In the genomic region with DNA sequence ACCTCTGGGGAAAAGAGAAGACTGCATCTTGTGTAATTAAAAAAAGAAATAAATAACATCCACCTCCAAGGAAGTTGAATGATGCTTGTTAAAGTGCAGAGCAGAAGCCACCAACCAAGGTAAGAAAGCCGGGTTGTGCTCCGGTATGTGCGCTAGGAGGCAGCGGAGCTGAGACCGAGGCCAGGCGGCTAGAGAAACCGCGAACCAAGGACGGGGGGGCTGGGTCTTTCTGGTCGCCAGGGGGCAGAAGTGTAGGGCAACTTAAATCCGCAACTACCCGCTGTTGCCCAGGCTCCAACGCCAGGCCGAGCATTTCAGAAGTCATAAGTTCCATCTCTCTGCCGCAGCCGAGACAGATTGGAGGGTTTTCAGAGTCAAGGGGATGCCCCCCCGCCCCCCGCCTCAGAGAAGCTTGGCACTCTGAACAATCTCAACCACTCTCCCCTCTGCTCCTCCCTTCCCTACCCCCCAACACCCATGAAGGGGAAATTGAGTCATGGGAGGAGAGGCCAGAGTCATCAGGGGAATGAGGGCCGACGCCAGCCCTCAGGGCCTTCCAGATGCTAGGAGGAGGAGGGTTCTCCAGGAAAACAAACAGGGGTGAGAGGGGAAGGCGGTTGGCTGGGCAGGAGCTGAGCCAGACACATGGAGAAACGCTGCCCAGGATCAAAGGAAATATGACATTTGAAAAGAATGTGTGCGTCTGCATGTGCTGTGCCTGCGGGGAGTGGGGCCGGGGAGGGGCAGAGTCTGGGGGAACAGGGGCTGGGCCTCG, we compare ENCODE assay signal across 8 cellular contexts. TPM values are rescaled to one million over a fixed set of nuclear protein-coding genes. Genes with fewer than 3 reads are reported as not detected.
DNase-seq lines count a peak whose midpoint lies in the region; ATAC-seq, FAIRE-seq and TF ChIP-seq lines count a peak whose summit lies in the region.

No MANE protein-coding gene starts in this region.

- H3K9me3 Mint-ChIP-seq in activated naive CD4-positive, alpha-beta T cell treated with anti-CD3 and anti-CD28 coated beads, Interleukin-2, amount 10 ng/mL, durations not matched to agents 7 days and 5 days = no peaks in the 10 kb centered on the region

- peaks cover 2% of the 10 kb centered on the region for H3K36me3 Mint-ChIP-seq in activated naive CD4-positive, alpha-beta T cell treated with anti-CD3 and anti-CD28 coated beads, Interleukin-2, amount 10 ng/mL, durations not matched to agents 7 days and 5 days

- no peak overlapping the region for H3K4ac ChIP-seq in neuronal stem cell (ENCODE audit: low read length)

- H3K4me3 Mint-ChIP-seq in activated naive CD4-positive, alpha-beta T cell treated with anti-CD3 and anti-CD28 coated beads, Interleukin-2, amount 10 ng/mL, durations not matched to agents 7 days and 5 days = no peak overlapping the region

- no peak overlapping the region for H4K8ac ChIP-seq in neuronal stem cell (ENCODE audit: low read depth, low read length)

- H2BK120ac ChIP-seq in neuronal stem cell (ENCODE audit: low read depth, low read length) = peak overlapping the region; percentile 90

- FAIRE-seq in frontal cortex (lab: Jason Lieb, UNC) = no peak

- peak overlapping the region; percentile 97 for H2AFZ ChIP-seq in neuronal stem cell (ENCODE audit: low read length)

- peak overlapping the region; percentile 93 for H3K18ac ChIP-seq in neuronal stem cell (ENCODE audit: low read length)

- H3K36me3 ChIP-seq in neuronal stem cell (replicated peaks in 1 of 2; ENCODE audit: control insufficient read depth in 2 of 2, insufficient read depth in 2 of 2, low read length in 2 of 2) = peaks cover 4 to 6% of the 10 kb centered on the region in 2 donors

- H2BK15ac ChIP-seq in neuronal stem cell (ENCODE audit: low read length) = peak overlapping the region; percentile 25

- H4K91ac ChIP-seq in neuronal stem cell (ENCODE audit: low read depth, low read length, poor library complexity) = no peak overlapping the region

- peaks cover 11 to 16% of the 10 kb centered on the region in 2 donors for H3K4me1 ChIP-seq in neuronal stem cell (ENCODE audit: control insufficient read depth in 2 of 2, insufficient read depth in 1 of 2, low read depth in 1 of 2, low read length in 2 of 2)

- no peak overlapping the region for H3K9ac ChIP-seq in neuronal stem cell (ENCODE audit: low read depth, low read length, poor library complexity)

- H3K27ac Mint-ChIP-seq in activated naive CD4-positive, alpha-beta T cell treated with anti-CD3 and anti-CD28 coated beads, Interleukin-2, amount 10 ng/mL, durations not matched to agents 7 days and 5 days = no peak overlapping the region

- H3K4me1 Mint-ChIP-seq in activated naive CD4-positive, alpha-beta T cell treated with anti-CD3 and anti-CD28 coated beads, Interleukin-2, amount 10 ng/mL, durations not matched to agents 7 days and 5 days = peaks cover 30% of the 10 kb centered on the region

- H3K23ac ChIP-seq in neuronal stem cell (ENCODE audit: low read depth, low read length, poor library complexity) = no peak overlapping the region

- peak overlapping the region; percentile 91 for H3K27ac ChIP-seq in neuronal stem cell (replicated peaks; ENCODE audit: low read length)
- peak overlapping the region; percentile 51 for H3K27ac ChIP-seq in temporal lobe (ENCODE audit: low read depth, low read length)

- H2AK5ac ChIP-seq in neuronal stem cell (ENCODE audit: low read depth, low read length) = peak overlapping the region; percentile 60

- no CpG with 5 or more reads among the region's 26 CpGs for WGBS in neuronal stem cell (ENCODE audit: extremely low coverage in 2 of 2, insufficient read length in 2 of 2, insufficient replicate concordance in 1 of 2), 2 donors

- peak; percentile 55; the same call in 1 of the 2 replicates for TF ChIP-seq POLR2A in Raji (IDR thresholded peaks at IDR 0.05; ENCODE audit: insufficient read depth, low read depth, low read length)

- H3K4me3 ChIP-seq in neuronal stem cell (ENCODE audit: low read length in 2 of 2) = peak overlapping the region; percentile 44 to 83

- H3K4me2 ChIP-seq in neuronal stem cell (ENCODE audit: insufficient read depth, low read length, poor library complexity, severe bottlenecking) = peak overlapping the region; percentile 65

- no peak overlapping the region for H3K14ac ChIP-seq in neuronal stem cell (ENCODE audit: low read length)

- H2BK5ac ChIP-seq in neuronal stem cell (ENCODE audit: low read length) = no peak overlapping the region

- peak; percentile 51 for ATAC-seq in GM18909 (IDR thresholded peaks at IDR 0.05; ENCODE audit: poor library complexity, unreplicated experiment)

- peak overlapping the region; percentile 69 for H2BK12ac ChIP-seq in neuronal stem cell (ENCODE audit: low read length)

- in situ Hi-C loops in ACHN (cut with HindIII; ENCODE audit: low pct_ligation_motif_present, low pct_unique_long_range_greater_than_20kb, low sequenced_read_pairs) = no loop called here

- CTCF ChIA-PET in activated naive CD4-positive, alpha-beta T cell treated with anti-CD3 and anti-CD28 coated beads, Interleukin-2, amount 10 ng/mL, durations not matched to agents 7 days and 5 days (lab: Charles Lee) = interaction anchor here (0.8 to 2.3 kb wide), 5 partner anchors 31 to 71 kb away, joined by 3 to 38 read pairs (median 4); a partner anchor contains a TSS

- H3K9me3 ChIP-seq in neuronal stem cell (replicated peaks in 1 of 2; ENCODE audit: control insufficient read depth in 2 of 2, insufficient read depth in 1 of 2, low read depth in 1 of 2, low read length in 2 of 2) = no peaks in the 10 kb centered on the region

- H3K79me1 ChIP-seq in neuronal stem cell (ENCODE audit: low read depth, low read length) = peaks cover 2% of the 10 kb centered on the region

- DNase-seq in ACHN (peak; percentile 85), KG1 (lab: John Stamatoyannopoulos, UW) (peak; percentile 50), frontal cortex (ENCODE audit: low spot score in 2 of 2) (peak; percentile 43 to 49), neuronal stem cell (ENCODE audit: low spot score) (peak; percentile 79)
- DNase-seq in activated naive CD4-positive, alpha-beta T cell treated with anti-CD3 and anti-CD28 coated beads, Interleukin-2, amount 10 ng/mL, durations not matched to agents 7 days and 5 days = peak; percentile 70

- peaks cover 0 to 18% (median 2%) of the 10 kb centered on the region in 3 experiments for H3K27me3 ChIP-seq in neuronal stem cell (ENCODE audit: control insufficient read depth in 3 of 3, insufficient read depth in 3 of 3, low read depth in 1 of 3, low read length in 3 of 3)

- H3K27me3 Mint-ChIP-seq in activated naive CD4-positive, alpha-beta T cell treated with anti-CD3 and anti-CD28 coated beads, Interleukin-2, amount 10 ng/mL, durations not matched to agents 7 days and 5 days = peaks cover 84% of the 10 kb centered on the region

RNA-seq across cellular contexts. Expression of a gene that starts 2.2 kb away (rescaled TPM):
- total RNA-seq in frontal cortex (2.9 TPM), temporal lobe (2.5 TPM)
- 50.5 TPM for polyA plus RNA-seq in neuronal stem cell (2013, experiment 1 of 2)
- polyA plus RNA-seq in neuronal stem cell (2013, experiment 2 of 2) = 49.8 TPM

RNA-seq across cellular contexts. Expression of a gene that starts 26.0 kb away (rescaled TPM):
- total RNA-seq in frontal cortex (under 0.01 TPM), temporal lobe (0.25 TPM)
- polyA plus RNA-seq in neuronal stem cell (2013, experiment 1 of 2) = 0.08 TPM
- not detected for polyA plus RNA-seq in neuronal stem cell (2013, experiment 2 of 2)

RNA-seq across cellular contexts. Expression of a gene that starts 30.9 kb away (rescaled TPM):
- total RNA-seq in frontal cortex = 0.82 TPM
- 0.01 TPM for polyA plus RNA-seq in neuronal stem cell (2013, experiment 1 of 2)
- 0.01 TPM for polyA plus RNA-seq in neuronal stem cell (2013, experiment 2 of 2)
- total RNA-seq in temporal lobe = 1.7 TPM

RNA-seq across cellular contexts. Expression of a gene that starts 33.0 kb away (rescaled TPM):
- total RNA-seq in frontal cortex (9.8 TPM), temporal lobe (14.5 TPM)
- 16.1 TPM for polyA plus RNA-seq in neuronal stem cell (2013, experiment 1 of 2)
- polyA plus RNA-seq in neuronal stem cell (2013, experiment 2 of 2) = 16.0 TPM

RNA-seq across cellular contexts. Expression of a gene that starts 54.5 kb away (rescaled TPM):
- total RNA-seq in frontal cortex (1.2 TPM), temporal lobe (1.2 TPM)
- 2.1 TPM for polyA plus RNA-seq in neuronal stem cell (2013, experiment 1 of 2)
- 1.9 TPM for polyA plus RNA-seq in neuronal stem cell (2013, experiment 2 of 2)

Comparison
In these comparisons a context has a peak if more than half of its experiments do, and no peak if none do; other contexts are left out.
1. Peak in every context shown above with its lines: DNase-seq, ATAC-seq, H3K4me3 ChIP-seq and H3K27ac ChIP-seq.